Comparison of ENCODE assay signal across 8 cellular contexts in genomic region chr9:126722252-126722921, GRCh38.
DNase-seq lines count a peak whose midpoint lies in the region; ATAC-seq, FAIRE-seq and TF ChIP-seq lines count a peak whose summit lies in the region.

No MANE protein-coding gene starts in this region.

- TF ChIP-seq EP300 in A549 (IDR thresholded peaks at IDR 0.05), result no peak

- POLR2A ChIA-PET in A549 (lab: Yijun Ruan, JAX), result interaction anchor here (0.6 kb wide), 1 partner anchor 11 kb away, joined by 3 read pairs; no protein-coding TSS in a partner anchor

- no peaks in the 10 kb centered on the region for H3K27me3 Mint-ChIP-seq in natural killer cell treated with Interleukin-12 subunit alpha and Interleukin-12 subunit beta and Interleukin-15 and Interleukin-18, amount 100 ng/mL, for 72 hours

- TF ChIP-seq RAD21 in A549 (conservative IDR thresholded peaks at IDR 0.05 in 1 of 2, IDR thresholded peaks at IDR 0.05 in 1 of 2), result no peak

- 5% methylated on average over 12 of the region's 45 CpGs for WGBS in A549 (ENCODE audit: missing lambda C conversion rate)

- peak overlapping the region; percentile 76 to 85 for H3K27ac Mint-ChIP-seq in natural killer cell treated with Interleukin-12 subunit alpha and Interleukin-12 subunit beta and Interleukin-15 and Interleukin-18, amount 100 ng/mL, for 72 hours

- CTCF ChIA-PET in A549 (lab: Yijun Ruan, JAX), result interaction anchor here (3.7 kb wide), 1 partner anchor 16 kb away, joined by 24 read pairs; no protein-coding TSS in a partner anchor

- TF ChIP-seq CTCF in A549 (IDR thresholded peaks at IDR 0.05), result no peak

- TF ChIP-seq POLR2A in A549 (IDR thresholded peaks at IDR 0.05; ENCODE audit: low read length) (no peak), erythroblast (IDR thresholded peaks at IDR 0.05; ENCODE audit: low read length) (no peak)

- H3K9me3 Mint-ChIP-seq in natural killer cell treated with Interleukin-12 subunit alpha and Interleukin-12 subunit beta and Interleukin-15 and Interleukin-18, amount 100 ng/mL, for 72 hours, result no peaks in the 10 kb centered on the region

- no peak for FAIRE-seq in A549 (lab: Jason Lieb, UNC)

- H3K4me3 Mint-ChIP-seq in natural killer cell treated with Interleukin-12 subunit alpha and Interleukin-12 subunit beta and Interleukin-15 and Interleukin-18, amount 100 ng/mL, for 72 hours, result peak overlapping the region; percentile 88

- peak; percentile 89 to 96 for ATAC-seq in A549
- peak; percentile 48 for ATAC-seq in GM18861 (IDR thresholded peaks at IDR 0.05; ENCODE audit: unreplicated experiment)
- ATAC-seq in HG03103 (IDR thresholded peaks at IDR 0.05; ENCODE audit: low read depth, unreplicated experiment), result peak; percentile 60
- peak; percentile 85 to 90 for ATAC-seq in natural killer cell treated with Interleukin-12 subunit alpha and Interleukin-12 subunit beta and Interleukin-15 and Interleukin-18, amount 100 ng/mL, for 72 hours

- H3K27ac ChIP-seq in A549, result peak overlapping the region; percentile 90 to 93

- peak; percentile 62 to 66 for DNase-seq in A549 (ENCODE audit: low read depth in 1 of 2, low spot score in 1 of 2)
- peak; percentile 54 to 57 for DNase-seq in NOMO-1 (lab: John Stamatoyannopoulos, UW; ENCODE audit: unreplicated experiment in 2 of 2)
- DNase-seq in activated CD8-positive, alpha-beta memory T cell treated with anti-CD3 and anti-CD28 coated beads, Interleukin-2, amount 50 U/mL, for 48 hours, result peak; percentile 93
- peak; percentile 22 to 45 for DNase-seq in erythroblast (lab: John Stamatoyannopoulos, UW)
- peak; percentile 92 for DNase-seq in natural killer cell treated with Interleukin-12 subunit alpha and Interleukin-12 subunit beta and Interleukin-15 and Interleukin-18, amount 100 ng/mL, for 72 hours (ENCODE audit: low spot score)
- DNase-seq in stimulated activated naive CD4-positive, alpha-beta T cell treated with Interleukin-2 at 50 U/mL for 16 hours (lab: John Stamatoyannopoulos, UW), result peak; percentile 88

- H3K4me1 Mint-ChIP-seq in natural killer cell treated with Interleukin-12 subunit alpha and Interleukin-12 subunit beta and Interleukin-15 and Interleukin-18, amount 100 ng/mL, for 72 hours (ENCODE audit: low read depth in 2 of 2), result peaks cover 42 to 45% of the 10 kb centered on the region in 2 donors

- peak overlapping the region; percentile 86 for H3K4me3 ChIP-seq in A549

- H3K9me3 ChIP-seq in A549, result no peaks in the 10 kb centered on the region

- H3K4me1 ChIP-seq in A549, result 0 out of 3 replicates have a peak, but pooled peaks cover 5% of the 10 kb centered on the region

- peak overlapping the region; percentile 70 for H3K4me2 ChIP-seq in A549

- no peaks in the 10 kb centered on the region for H3K36me3 Mint-ChIP-seq in natural killer cell treated with Interleukin-12 subunit alpha and Interleukin-12 subunit beta and Interleukin-15 and Interleukin-18, amount 100 ng/mL, for 72 hours

TF ChIP-seq in A549, 52 proteins besides CTCF, POLR2A, EP300 and RAD21:
- 0 out of 3 replicates have a peak, but pooled peaks have one; percentile 38 for TF ChIP-seq BCL3 (IDR thresholded peaks at IDR 0.05)
- 0 out of 5 replicates have a peak, but pooled peaks of 1 of the 2 experiments have one; percentile 24 for TF ChIP-seq JUN (IDR thresholded peaks at IDR 0.05)
- TF ChIP-seq RFX5 (IDR thresholded peaks at IDR 0.05), result no peak
- TF ChIP-seq PHF8 (IDR thresholded peaks at IDR 0.05; ENCODE audit: borderline replicate concordance, low read depth), result peak; percentile 56; the same call in 1 of the 2 replicates
- TF ChIP-seq, protein P1, sequence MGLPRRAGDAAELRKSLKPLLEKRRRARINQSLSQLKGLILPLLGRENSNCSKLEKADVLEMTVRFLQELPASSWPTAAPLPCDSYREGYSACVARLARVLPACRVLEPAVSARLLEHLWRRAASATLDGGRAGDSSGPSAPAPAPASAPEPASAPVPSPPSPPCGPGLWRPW (IDR thresholded peaks at IDR 0.05), result no peak

Comparison
In these comparisons a context has a peak if more than half of its experiments do, and no peak if none do; other contexts are left out.
1. Peak in every context shown above with its lines: DNase-seq, ATAC-seq, H3K4me3 ChIP-seq and H3K27ac ChIP-seq.
2. DNase-seq: peak in every context shown above with its lines; median percentile 93 in activated CD8-positive, alpha-beta memory T cell treated with anti-CD3 and anti-CD28 coated beads, Interleukin-2, amount 50 U/mL, for 48 hours; 92 in natural killer cell treated with Interleukin-12 subunit alpha and Interleukin-12 subunit beta and Interleukin-15 and Interleukin-18, amount 100 ng/mL, for 72 hours; 88 in stimulated activated naive CD4-positive, alpha-beta T cell treated with Interleukin-2 at 50 U/mL for 16 hours; 64 in A549; 56 in NOMO-1; 34 in erythroblast.